In genomic region chr10:132249824-132250375, GRCh38 we compare ENCODE assay signal across 18 cellular contexts.
"Had no signal": no experiment of that assay in that cellular context is flagged by ENCODE, and none has a peak within 500 bp of the region (broad histone marks: within the 10 kb centered on the region; RNA-seq: fewer than 3 reads in every experiment).

No MANE protein-coding gene starts in this region.

- H3K27ac ChIP-seq: esophagus squamous epithelium, gastrocnemius medialis, parathyroid adenoma, right lobe of liver, thoracic aorta, tibial nerve, upper lobe of left lung had no signal

- H3K4me1 ChIP-seq: gastrocnemius medialis, parathyroid adenoma, right lobe of liver, tibial nerve had no signal

- H3K4me3 ChIP-seq: esophagus squamous epithelium, gastrocnemius medialis, lung, right lobe of liver, thoracic aorta, tibial nerve, upper lobe of left lung had no signal

- H3K9me3 ChIP-seq: esophagus squamous epithelium, gastrocnemius medialis, right lobe of liver, thoracic aorta, tibial nerve, upper lobe of left lung had no signal

- DNase-seq: cortex of kidney; effector memory CD8-positive, alpha-beta T cell; erythroblast; esophagus squamous epithelium; gastrocnemius medialis; head of caudate nucleus; kidney; natural killer cell; right lobe of liver; small intestine; stimulated activated CD4-positive, alpha-beta T cell treated with anti-CD3 and anti-CD28 coated beads, Interleukin-15, amount 100 ng/mL, for 24 hours; stimulated activated CD4-positive, alpha-beta T cell treated with anti-CD3 and anti-CD28 coated beads, Interleukin-2, amount 100 ng/mL, for 48 hours; stimulated activated naive B cell treated with anti-CD40 and anti-IgM and Interleukin-4, amounts not matched to agents 10 μg/mL and 1 μg/mL and 100 μg/mL, for 72 hours had no signal

- H3K9ac ChIP-seq: parathyroid adenoma had no signal

- H3K36me3 ChIP-seq: esophagus squamous epithelium, gastrocnemius medialis, right lobe of liver, thoracic aorta, upper lobe of left lung had no signal

- H3K27me3 ChIP-seq: esophagus squamous epithelium, gastrocnemius medialis, right lobe of liver, tibial nerve, upper lobe of left lung had no signal
